Comparison of ENCODE assay signal across 1 cellular context in genomic region chrX:10567136-10567535, GRCh38.
TF ChIP-seq lines count a peak whose summit lies in the region.

No MANE protein-coding gene starts in this region.

TF ChIP-seq in IMR-90, 13 proteins besides CTCF, POLR2A, EP300 and RAD21 (continued from another document):
- TF ChIP-seq ELK1 (IDR thresholded peaks at IDR 0.05; ENCODE audit: borderline replicate concordance, low read depth, low read length) (no peak), RFX5 (IDR thresholded peaks at IDR 0.05; ENCODE audit: low read depth, low read length) (no peak), MAZ (IDR thresholded peaks at IDR 0.05; ENCODE audit: borderline replicate concordance, low read depth, low read length) (no peak), MAFK (IDR thresholded peaks at IDR 0.05; ENCODE audit: low read depth, low read length) (no peak), RCOR1 (IDR thresholded peaks at IDR 0.05; ENCODE audit: insufficient replicate concordance, low read length) (no peak), USF2 (IDR thresholded peaks at IDR 0.05; ENCODE audit: low read depth, low read length) (no peak), CEBPB (IDR thresholded peaks at IDR 0.05; ENCODE audit: low read depth, low read length) (no peak), NFE2L2 (IDR thresholded peaks at IDR 0.05; ENCODE audit: low read depth, low read length) (no peak)
